ENCODE assay signal across 1 cellular context in the genomic region with DNA sequence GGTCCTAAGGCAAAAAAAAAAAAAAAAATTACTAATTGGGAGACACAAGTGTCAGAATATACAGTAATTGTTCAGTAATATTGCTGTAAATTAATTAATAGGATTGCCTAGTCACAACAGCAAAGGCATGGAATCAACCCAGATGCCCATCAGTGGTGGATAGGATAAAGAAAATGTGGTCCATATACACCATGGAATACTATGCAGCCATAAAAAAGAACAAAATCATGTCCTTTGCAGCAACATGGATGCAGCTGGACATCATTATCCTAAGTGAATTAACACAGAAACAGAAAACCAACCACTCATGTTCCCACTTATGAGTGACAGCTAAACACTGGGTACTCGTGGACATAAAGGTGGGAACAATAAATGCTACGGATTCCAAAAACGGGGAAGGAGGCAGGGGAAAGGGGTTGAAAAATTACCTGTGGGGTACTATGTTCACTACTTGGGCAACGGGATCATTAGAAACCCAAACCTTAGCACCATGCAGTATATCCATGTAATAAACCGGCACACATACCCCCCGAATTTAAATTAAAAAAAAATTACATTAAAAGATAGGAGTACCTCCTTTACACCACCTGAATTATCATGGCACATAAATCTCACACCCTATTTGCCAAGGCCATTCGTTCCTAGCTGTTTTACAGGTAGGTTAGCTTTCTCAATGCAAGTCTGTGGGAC.
TF ChIP-seq lines count a peak whose summit lies in the region.

No MANE protein-coding gene starts in this region.

TF ChIP-seq in HepG2, 621 proteins besides CTCF, POLR2A, EP300 and RAD21 (continues in another document):
- TF ChIP-seq, protein P1, sequence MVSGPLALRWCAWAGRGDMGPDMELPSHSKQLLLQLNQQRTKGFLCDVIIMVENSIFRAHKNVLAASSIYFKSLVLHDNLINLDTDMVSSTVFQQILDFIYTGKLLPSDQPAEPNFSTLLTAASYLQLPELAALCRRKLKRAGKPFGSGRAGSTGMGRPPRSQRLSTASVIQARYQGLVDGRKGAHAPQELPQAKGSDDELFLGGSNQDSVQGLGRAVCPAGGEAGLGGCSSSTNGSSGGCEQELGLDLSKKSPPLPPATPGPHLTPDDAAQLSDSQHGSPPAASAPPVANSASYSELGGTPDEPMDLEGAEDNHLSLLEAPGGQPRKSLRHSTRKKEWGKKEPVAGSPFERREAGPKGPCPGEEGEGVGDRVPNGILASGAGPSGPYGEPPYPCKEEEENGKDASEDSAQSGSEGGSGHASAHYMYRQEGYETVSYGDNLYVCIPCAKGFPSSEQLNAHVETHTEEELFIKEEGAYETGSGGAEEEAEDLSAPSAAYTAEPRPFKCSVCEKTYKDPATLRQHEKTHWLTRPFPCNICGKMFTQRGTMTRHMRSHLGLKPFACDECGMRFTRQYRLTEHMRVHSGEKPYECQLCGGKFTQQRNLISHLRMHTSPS (CRISPR knock-in tag; IDR thresholded peaks at IDR 0.05; ENCODE audit: low read depth): 0 out of 2 replicates have a peak, but pooled peaks have one; percentile 18
- TF ChIP-seq HNF4G (IDR thresholded peaks at IDR 0.05; ENCODE audit: borderline replicate concordance, low read depth, low read length) (no peak), HNF4G (CRISPR knock-in tag; IDR thresholded peaks at IDR 0.05; ENCODE audit: borderline replicate concordance, low read depth) (no peak), ZNF670 (CRISPR knock-in tag; IDR thresholded peaks at IDR 0.05; ENCODE audit: borderline replicate concordance) (peak; percentile 23; the same call in 1 of the 2 replicates), ZFP82 (CRISPR knock-in tag; IDR thresholded peaks at IDR 0.05; ENCODE audit: borderline replicate concordance) (peak; percentile 25; the same call in 1 of the 2 replicates), DPF2 (CRISPR knock-in tag; IDR thresholded peaks at IDR 0.05; ENCODE audit: borderline replicate concordance, low read depth) (0 out of 2 replicates have a peak, but pooled peaks have one; percentile 36), ZNF569 (CRISPR knock-in tag; IDR thresholded peaks at IDR 0.05; ENCODE audit: borderline replicate concordance) (0 out of 2 replicates have a peak, but pooled peaks have one; percentile 5), ZNF792 (CRISPR knock-in tag; IDR thresholded peaks at IDR 0.05) (no peak), ZMYM2 (CRISPR knock-in tag; IDR thresholded peaks at IDR 0.05) (0 out of 2 replicates have a peak, but pooled peaks have one; percentile 4), ZNF383 (CRISPR knock-in tag; IDR thresholded peaks at IDR 0.05; ENCODE audit: borderline replicate concordance) (peak; percentile 68; the same call in 1 of the 2 replicates), CHD4 (IDR thresholded peaks at IDR 0.05; ENCODE audit: borderline replicate concordance, low read length) (peak; percentile 73), TCF7L2 (IDR thresholded peaks at IDR 0.05; ENCODE audit: low read depth, low read length) (peak; percentile 72; the same call in 1 of the 2 replicates), CBX1 (IDR thresholded peaks at IDR 0.05; ENCODE audit: low read depth) (no peak), ZNF724P (CRISPR knock-in tag; IDR thresholded peaks at IDR 0.05; ENCODE audit: borderline replicate concordance) (no peak), ZMYM3 (CRISPR knock-in tag; IDR thresholded peaks at IDR 0.05) (peak; percentile 39; the same call in 1 of the 2 replicates), ZNF850 (CRISPR knock-in tag; conservative IDR thresholded peaks at IDR 0.05) (peak; percentile 72; the same call in 1 of the 2 replicates), ZNF33A (CRISPR knock-in tag; IDR thresholded peaks at IDR 0.05; ENCODE audit: borderline replicate concordance) (peak; percentile 61; the same call in 1 of the 2 replicates), NFIC (IDR thresholded peaks at IDR 0.05; ENCODE audit: low read length) (no peak), ZNF292 (CRISPR knock-in tag; IDR thresholded peaks at IDR 0.05; ENCODE audit: borderline replicate concordance, low read depth) (no peak), CHD2 (IDR thresholded peaks at IDR 0.05; ENCODE audit: low read depth, low read length) (no peak)
- TF ChIP-seq, protein P2, sequence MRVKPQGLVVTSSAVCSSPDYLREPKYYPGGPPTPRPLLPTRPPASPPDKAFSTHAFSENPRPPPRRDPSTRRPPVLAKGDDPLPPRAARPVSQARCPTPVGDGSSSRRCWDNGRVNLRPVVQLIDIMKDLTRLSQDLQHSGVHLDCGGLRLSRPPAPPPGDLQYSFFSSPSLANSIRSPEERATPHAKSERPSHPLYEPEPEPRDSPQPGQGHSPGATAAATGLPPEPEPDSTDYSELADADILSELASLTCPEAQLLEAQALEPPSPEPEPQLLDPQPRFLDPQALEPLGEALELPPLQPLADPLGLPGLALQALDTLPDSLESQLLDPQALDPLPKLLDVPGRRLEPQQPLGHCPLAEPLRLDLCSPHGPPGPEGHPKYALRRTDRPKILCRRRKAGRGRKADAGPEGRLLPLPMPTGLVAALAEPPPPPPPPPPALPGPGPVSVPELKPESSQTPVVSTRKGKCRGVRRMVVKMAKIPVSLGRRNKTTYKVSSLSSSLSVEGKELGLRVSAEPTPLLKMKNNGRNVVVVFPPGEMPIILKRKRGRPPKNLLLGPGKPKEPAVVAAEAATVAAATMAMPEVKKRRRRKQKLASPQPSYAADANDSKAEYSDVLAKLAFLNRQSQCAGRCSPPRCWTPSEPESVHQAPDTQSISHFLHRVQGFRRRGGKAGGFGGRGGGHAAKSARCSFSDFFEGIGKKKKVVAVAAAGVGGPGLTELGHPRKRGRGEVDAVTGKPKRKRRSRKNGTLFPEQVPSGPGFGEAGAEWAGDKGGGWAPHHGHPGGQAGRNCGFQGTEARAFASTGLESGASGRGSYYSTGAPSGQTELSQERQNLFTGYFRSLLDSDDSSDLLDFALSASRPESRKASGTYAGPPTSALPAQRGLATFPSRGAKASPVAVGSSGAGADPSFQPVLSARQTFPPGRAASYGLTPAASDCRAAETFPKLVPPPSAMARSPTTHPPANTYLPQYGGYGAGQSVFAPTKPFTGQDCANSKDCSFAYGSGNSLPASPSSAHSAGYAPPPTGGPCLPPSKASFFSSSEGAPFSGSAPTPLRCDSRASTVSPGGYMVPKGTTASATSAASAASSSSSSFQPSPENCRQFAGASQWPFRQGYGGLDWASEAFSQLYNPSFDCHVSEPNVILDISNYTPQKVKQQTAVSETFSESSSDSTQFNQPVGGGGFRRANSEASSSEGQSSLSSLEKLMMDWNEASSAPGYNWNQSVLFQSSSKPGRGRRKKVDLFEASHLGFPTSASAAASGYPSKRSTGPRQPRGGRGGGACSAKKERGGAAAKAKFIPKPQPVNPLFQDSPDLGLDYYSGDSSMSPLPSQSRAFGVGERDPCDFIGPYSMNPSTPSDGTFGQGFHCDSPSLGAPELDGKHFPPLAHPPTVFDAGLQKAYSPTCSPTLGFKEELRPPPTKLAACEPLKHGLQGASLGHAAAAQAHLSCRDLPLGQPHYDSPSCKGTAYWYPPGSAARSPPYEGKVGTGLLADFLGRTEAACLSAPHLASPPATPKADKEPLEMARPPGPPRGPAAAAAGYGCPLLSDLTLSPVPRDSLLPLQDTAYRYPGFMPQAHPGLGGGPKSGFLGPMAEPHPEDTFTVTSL (CRISPR knock-in tag; IDR thresholded peaks at IDR 0.05; ENCODE audit: borderline replicate concordance): 0 out of 2 replicates have a peak, but pooled peaks have one; percentile 61
- TF ChIP-seq, protein P3, sequence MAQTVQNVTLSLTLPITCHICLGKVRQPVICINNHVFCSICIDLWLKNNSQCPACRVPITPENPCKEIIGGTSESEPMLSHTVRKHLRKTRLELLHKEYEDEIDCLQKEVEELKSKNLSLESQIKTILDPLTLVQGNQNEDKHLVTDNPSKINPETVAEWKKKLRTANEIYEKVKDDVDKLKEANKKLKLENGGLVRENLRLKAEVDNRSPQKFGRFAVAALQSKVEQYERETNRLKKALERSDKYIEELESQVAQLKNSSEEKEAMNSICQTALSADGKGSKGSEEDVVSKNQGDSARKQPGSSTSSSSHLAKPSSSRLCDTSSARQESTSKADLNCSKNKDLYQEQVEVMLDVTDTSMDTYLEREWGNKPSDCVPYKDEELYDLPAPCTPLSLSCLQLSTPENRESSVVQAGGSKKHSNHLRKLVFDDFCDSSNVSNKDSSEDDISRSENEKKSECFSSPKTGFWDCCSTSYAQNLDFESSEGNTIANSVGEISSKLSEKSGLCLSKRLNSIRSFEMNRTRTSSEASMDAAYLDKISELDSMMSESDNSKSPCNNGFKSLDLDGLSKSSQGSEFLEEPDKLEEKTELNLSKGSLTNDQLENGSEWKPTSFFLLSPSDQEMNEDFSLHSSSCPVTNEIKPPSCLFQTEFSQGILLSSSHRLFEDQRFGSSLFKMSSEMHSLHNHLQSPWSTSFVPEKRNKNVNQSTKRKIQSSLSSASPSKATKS (CRISPR knock-in tag; IDR thresholded peaks at IDR 0.05): 0 out of 2 replicates have a peak, but pooled peaks have one; percentile 56
- TF ChIP-seq, protein P4, sequence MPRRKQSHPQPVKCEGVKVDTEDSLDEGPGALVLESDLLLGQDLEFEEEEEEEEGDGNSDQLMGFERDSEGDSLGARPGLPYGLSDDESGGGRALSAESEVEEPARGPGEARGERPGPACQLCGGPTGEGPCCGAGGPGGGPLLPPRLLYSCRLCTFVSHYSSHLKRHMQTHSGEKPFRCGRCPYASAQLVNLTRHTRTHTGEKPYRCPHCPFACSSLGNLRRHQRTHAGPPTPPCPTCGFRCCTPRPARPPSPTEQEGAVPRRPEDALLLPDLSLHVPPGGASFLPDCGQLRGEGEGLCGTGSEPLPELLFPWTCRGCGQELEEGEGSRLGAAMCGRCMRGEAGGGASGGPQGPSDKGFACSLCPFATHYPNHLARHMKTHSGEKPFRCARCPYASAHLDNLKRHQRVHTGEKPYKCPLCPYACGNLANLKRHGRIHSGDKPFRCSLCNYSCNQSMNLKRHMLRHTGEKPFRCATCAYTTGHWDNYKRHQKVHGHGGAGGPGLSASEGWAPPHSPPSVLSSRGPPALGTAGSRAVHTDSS (CRISPR knock-in tag; conservative IDR thresholded peaks at IDR 0.05): no peak
- TF ChIP-seq, protein P5, sequence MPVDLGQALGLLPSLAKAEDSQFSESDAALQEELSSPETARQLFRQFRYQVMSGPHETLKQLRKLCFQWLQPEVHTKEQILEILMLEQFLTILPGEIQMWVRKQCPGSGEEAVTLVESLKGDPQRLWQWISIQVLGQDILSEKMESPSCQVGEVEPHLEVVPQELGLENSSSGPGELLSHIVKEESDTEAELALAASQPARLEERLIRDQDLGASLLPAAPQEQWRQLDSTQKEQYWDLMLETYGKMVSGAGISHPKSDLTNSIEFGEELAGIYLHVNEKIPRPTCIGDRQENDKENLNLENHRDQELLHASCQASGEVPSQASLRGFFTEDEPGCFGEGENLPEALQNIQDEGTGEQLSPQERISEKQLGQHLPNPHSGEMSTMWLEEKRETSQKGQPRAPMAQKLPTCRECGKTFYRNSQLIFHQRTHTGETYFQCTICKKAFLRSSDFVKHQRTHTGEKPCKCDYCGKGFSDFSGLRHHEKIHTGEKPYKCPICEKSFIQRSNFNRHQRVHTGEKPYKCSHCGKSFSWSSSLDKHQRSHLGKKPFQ (CRISPR knock-in tag; IDR thresholded peaks at IDR 0.05; ENCODE audit: insufficient replicate concordance): peak; percentile 75
- TF ChIP-seq, protein P6, sequence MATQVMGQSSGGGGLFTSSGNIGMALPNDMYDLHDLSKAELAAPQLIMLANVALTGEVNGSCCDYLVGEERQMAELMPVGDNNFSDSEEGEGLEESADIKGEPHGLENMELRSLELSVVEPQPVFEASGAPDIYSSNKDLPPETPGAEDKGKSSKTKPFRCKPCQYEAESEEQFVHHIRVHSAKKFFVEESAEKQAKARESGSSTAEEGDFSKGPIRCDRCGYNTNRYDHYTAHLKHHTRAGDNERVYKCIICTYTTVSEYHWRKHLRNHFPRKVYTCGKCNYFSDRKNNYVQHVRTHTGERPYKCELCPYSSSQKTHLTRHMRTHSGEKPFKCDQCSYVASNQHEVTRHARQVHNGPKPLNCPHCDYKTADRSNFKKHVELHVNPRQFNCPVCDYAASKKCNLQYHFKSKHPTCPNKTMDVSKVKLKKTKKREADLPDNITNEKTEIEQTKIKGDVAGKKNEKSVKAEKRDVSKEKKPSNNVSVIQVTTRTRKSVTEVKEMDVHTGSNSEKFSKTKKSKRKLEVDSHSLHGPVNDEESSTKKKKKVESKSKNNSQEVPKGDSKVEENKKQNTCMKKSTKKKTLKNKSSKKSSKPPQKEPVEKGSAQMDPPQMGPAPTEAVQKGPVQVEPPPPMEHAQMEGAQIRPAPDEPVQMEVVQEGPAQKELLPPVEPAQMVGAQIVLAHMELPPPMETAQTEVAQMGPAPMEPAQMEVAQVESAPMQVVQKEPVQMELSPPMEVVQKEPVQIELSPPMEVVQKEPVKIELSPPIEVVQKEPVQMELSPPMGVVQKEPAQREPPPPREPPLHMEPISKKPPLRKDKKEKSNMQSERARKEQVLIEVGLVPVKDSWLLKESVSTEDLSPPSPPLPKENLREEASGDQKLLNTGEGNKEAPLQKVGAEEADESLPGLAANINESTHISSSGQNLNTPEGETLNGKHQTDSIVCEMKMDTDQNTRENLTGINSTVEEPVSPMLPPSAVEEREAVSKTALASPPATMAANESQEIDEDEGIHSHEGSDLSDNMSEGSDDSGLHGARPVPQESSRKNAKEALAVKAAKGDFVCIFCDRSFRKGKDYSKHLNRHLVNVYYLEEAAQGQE (IDR thresholded peaks at IDR 0.05; ENCODE audit: borderline replicate concordance in 1 of 2, low read depth in 1 of 2, low read length in 2 of 2): no peak
- TF ChIP-seq, protein P7, sequence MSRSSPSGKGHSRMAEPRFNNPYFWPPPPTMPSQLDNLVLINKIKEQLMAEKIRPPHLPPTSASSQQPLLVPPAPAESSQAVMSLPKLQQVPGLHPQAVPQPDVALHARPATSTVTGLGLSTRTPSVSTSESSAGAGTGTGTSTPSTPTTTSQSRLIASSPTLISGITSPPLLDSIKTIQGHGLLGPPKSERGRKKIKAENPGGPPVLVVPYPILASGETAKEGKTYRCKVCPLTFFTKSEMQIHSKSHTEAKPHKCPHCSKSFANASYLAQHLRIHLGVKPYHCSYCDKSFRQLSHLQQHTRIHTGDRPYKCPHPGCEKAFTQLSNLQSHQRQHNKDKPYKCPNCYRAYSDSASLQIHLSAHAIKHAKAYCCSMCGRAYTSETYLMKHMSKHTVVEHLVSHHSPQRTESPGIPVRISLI (CRISPR knock-in tag; IDR thresholded peaks at IDR 0.05; ENCODE audit: borderline replicate concordance): peak; percentile 26; the same call in 1 of the 2 replicates
- TF ChIP-seq, protein P8, sequence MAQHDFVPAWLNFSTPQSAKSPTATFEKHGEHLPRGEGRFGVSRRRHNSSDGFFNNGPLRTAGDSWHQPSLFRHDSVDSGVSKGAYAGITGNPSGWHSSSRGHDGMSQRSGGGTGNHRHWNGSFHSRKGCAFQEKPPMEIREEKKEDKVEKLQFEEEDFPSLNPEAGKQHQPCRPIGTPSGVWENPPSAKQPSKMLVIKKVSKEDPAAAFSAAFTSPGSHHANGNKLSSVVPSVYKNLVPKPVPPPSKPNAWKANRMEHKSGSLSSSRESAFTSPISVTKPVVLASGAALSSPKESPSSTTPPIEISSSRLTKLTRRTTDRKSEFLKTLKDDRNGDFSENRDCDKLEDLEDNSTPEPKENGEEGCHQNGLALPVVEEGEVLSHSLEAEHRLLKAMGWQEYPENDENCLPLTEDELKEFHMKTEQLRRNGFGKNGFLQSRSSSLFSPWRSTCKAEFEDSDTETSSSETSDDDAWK (CRISPR knock-in tag; IDR thresholded peaks at IDR 0.05): no peak
